ENCODE assay signal across 9 cellular contexts in the genomic region with DNA sequence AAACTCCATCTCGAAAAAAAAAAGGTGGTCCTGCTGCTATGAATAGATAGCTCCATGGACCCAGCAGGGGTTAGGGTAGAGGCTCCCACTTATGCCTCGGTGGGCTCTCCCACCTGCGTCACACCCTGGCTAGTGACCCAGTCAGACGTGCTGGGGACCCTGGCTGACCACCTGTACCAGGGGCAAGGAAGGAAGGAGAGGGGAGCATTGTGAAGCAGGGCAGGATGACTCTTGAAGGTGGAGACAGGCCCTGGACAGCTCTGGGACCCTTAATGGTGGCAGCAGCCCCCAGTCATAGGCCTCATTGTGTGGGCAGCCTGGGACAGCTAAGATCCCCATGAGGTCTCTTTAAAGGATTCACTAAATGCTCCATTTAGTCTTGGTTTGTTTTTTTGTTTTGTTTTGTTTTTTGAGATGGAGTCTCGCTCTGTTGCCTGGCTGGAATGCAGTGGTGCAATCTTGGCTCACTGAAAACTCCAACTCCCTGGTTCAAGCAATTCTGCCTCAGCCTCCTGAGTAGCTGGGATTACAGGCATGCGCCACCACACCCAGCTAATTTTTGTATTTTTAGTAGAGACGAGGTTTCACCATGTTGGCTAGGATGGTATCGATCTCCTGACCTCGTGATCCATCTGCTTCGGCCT. TPM values are rescaled to one million over a fixed set of nuclear protein-coding genes. Genes with fewer than 3 reads are reported as not detected.
DNase-seq lines count a peak whose midpoint lies in the region; ATAC-seq and TF ChIP-seq lines count a peak whose summit lies in the region.
"Had no signal": no experiment of that assay in that cellular context is flagged by ENCODE, and none has a peak within 500 bp of the region (broad histone marks: within the 10 kb centered on the region; RNA-seq: fewer than 3 reads in every experiment).

No MANE protein-coding gene starts in this region.

- H4K91ac ChIP-seq in mesenchymal stem cell (ENCODE audit: low read length), result no peak overlapping the region

- peaks cover 10% of the 10 kb centered on the region for H3K4me1 ChIP-seq in mesenchymal stem cell (ENCODE audit: control insufficient read depth, insufficient read depth, low read depth, low read length)

- no peaks in the 10 kb centered on the region for H3K9me3 ChIP-seq in mesenchymal stem cell (ENCODE audit: control insufficient read depth, low read length)
- H3K9me3 ChIP-seq: ascending aorta, lower lobe of right lung had no signal

- H2AFZ ChIP-seq in mesenchymal stem cell (ENCODE audit: low read depth, low read length), result no peak overlapping the region

- H3K18ac ChIP-seq in mesenchymal stem cell (ENCODE audit: low read depth in 1 of 2, low read length in 2 of 2), result no peak overlapping the region

- peak overlapping the region; percentile 77 for H4K8ac ChIP-seq in mesenchymal stem cell (ENCODE audit: low read length)

- peak overlapping the region; percentile 64; the same call in 1 of the 2 replicates for H3K27ac Mint-ChIP-seq in WTC11

- H3K23ac ChIP-seq in mesenchymal stem cell (ENCODE audit: low read length in 2 of 2), result no peak overlapping the region

- H3K14ac ChIP-seq in mesenchymal stem cell (ENCODE audit: low read length in 2 of 2), result no peak overlapping the region

- H3K9ac ChIP-seq in mesenchymal stem cell (ENCODE audit: low read length), result no peak overlapping the region

- no peak overlapping the region for H3K27ac ChIP-seq in mesenchymal stem cell (ENCODE audit: low read length, poor library complexity, severe bottlenecking)
- H3K27ac ChIP-seq: ascending aorta had no signal

- H2AK5ac ChIP-seq in mesenchymal stem cell (ENCODE audit: low read length, severe bottlenecking), result peak overlapping the region; percentile 5

- H3K4me1 Mint-ChIP-seq in WTC11, result peaks cover 8% of the 10 kb centered on the region

- no peaks in the 10 kb centered on the region for H3K27me3 ChIP-seq in mesenchymal stem cell (ENCODE audit: control insufficient read depth in 1 of 2, insufficient read depth in 1 of 2, low read length in 2 of 2)
- H3K27me3 ChIP-seq: ascending aorta had no signal

- DNase-seq in Caki2 (ENCODE audit: low read depth), result peak; percentile 25
- DNase-seq in WTC11 (ENCODE audit: low spot score), result no peak
- no peak for DNase-seq in mesenchymal stem cell
- DNase-seq in NCI-H146 treated with DMSO at 0.1 percent for 48 hours (lab: John Stamatoyannopoulos, UW; ENCODE audit: unreplicated experiment), result no peak
- no peak for DNase-seq in hippocampal formation (lab: John Stamatoyannopoulos, UW)
- DNase-seq in Ammon's horn (ENCODE audit: low spot score), result no peak
- DNase-seq: lower lobe of right lung had no signal

- CTCF ChIA-PET in WTC11 (lab: Charles Lee), result interaction anchor here (0.5 to 2.2 kb wide), 10 partner anchors 14 to 319 kb away, joined by 3 to 12 read pairs (median 4); partner anchors contain the start of genes CHTOP, CREB3L4, S100A13 and S100A6

- in situ Hi-C loops in Caki2 (cut with HindIII; ENCODE audit: low pct_unique_long_range_greater_than_20kb, low sequenced_read_pairs), result no loop called here

- H2BK120ac ChIP-seq in mesenchymal stem cell (ENCODE audit: low read depth, low read length), result no peak overlapping the region

- ATAC-seq in WTC11, result no peak; the same call in 1 of the 2 replicates

- peaks cover 26 to 43% of the 10 kb centered on the region in 2 experiments for H3K36me3 ChIP-seq in mesenchymal stem cell (ENCODE audit: control insufficient read depth in 1 of 2, insufficient read depth in 2 of 2, low read depth in 1 of 2, low read length in 2 of 2)

- no peak for TF ChIP-seq CTCF in WTC11 (IDR thresholded peaks at IDR 0.05)

- H3K79me1 ChIP-seq in mesenchymal stem cell (replicated peaks; ENCODE audit: low read length, poor library complexity, severe bottlenecking), result peaks cover 13% of the 10 kb centered on the region

- POLR2A ChIA-PET in WTC11 (lab: Charles Lee), result interaction anchor here (0.8 to 3.4 kb wide), 4 partner anchors 12 to 61 kb away, joined by 4 to 14 read pairs (median 5); partner anchors contain the start of genes CHTOP, S100A1 and S100A13

- H3K36me3 Mint-ChIP-seq in WTC11, result peaks cover 29% of the 10 kb centered on the region

- H3K9me3 Mint-ChIP-seq in WTC11, result no peaks in the 10 kb centered on the region

- no peak overlapping the region for H2BK15ac ChIP-seq in mesenchymal stem cell (ENCODE audit: low read depth, poor library complexity, severe bottlenecking)

- H3K4me3 Mint-ChIP-seq in WTC11, result no peak overlapping the region

- no peaks in the 10 kb centered on the region for H3K27me3 Mint-ChIP-seq in WTC11 (ENCODE audit: low read depth)

- WGBS in mesenchymal stem cell, result 93% methylated on average over 10 of the region's 10 CpGs

- H3K4me3 ChIP-seq in mesenchymal stem cell (ENCODE audit: insufficient read depth in 1 of 2, low read depth in 1 of 2, low read length in 2 of 2), result no peak overlapping the region
- H3K4me3 ChIP-seq: ascending aorta, lower lobe of right lung had no signal

- H3K4ac ChIP-seq in mesenchymal stem cell (ENCODE audit: low read depth in 1 of 2, low read length in 2 of 2), result no peak overlapping the region

- no peak overlapping the region for H2BK5ac ChIP-seq in mesenchymal stem cell (ENCODE audit: low read depth, low read length, poor library complexity, severe bottlenecking)

- H3K4me2 ChIP-seq in mesenchymal stem cell (ENCODE audit: low read length, poor library complexity, severe bottlenecking), result no peak overlapping the region

- peak overlapping the region in 1 of 2 experiments; percentile 49 for H2BK12ac ChIP-seq in mesenchymal stem cell (ENCODE audit: low read length in 2 of 2)

TF ChIP-seq in WTC11, 78 proteins besides CTCF, POLR2A, EP300 and RAD21:
- TF ChIP-seq NFATC4 (CRISPR knock-in tag; IDR thresholded peaks at IDR 0.05) (peak; percentile 79), ZNF416 (CRISPR knock-in tag; IDR thresholded peaks at IDR 0.05) (peak; percentile 28; the same call in 1 of the 2 replicates), EMX1 (CRISPR knock-in tag; IDR thresholded peaks at IDR 0.05) (0 out of 2 replicates have a peak, but pooled peaks have one; percentile 78), GTF2I (CRISPR knock-in tag; conservative IDR thresholded peaks at IDR 0.05) (no peak), ZNF425 (CRISPR knock-in tag; conservative IDR thresholded peaks at IDR 0.05) (peak; percentile 58; the same call in 1 of the 2 replicates), ERG (CRISPR knock-in tag; IDR thresholded peaks at IDR 0.05) (0 out of 2 replicates have a peak, but pooled peaks have one; percentile 2)
- TF ChIP-seq, protein P1, sequence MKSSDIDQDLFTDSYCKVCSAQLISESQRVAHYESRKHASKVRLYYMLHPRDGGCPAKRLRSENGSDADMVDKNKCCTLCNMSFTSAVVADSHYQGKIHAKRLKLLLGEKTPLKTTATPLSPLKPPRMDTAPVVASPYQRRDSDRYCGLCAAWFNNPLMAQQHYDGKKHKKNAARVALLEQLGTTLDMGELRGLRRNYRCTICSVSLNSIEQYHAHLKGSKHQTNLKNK (CRISPR knock-in tag; IDR thresholded peaks at IDR 0.05), result no peak
TF ChIP-seq in WTC11: peak in this region for 5.

RNA-seq across cellular contexts. Expression of gene SNAPIN, which starts 10.4 kb away (rescaled TPM):
- 76.2 and 78.5 TPM in 2 replicates for total RNA-seq in Caki2 (2014; rRNA removed; shearing (Covaris generic); ENCODE audit: low replicate concordance)
- 23.4 to 29.9 TPM (median 26.7 TPM) in 3 replicates for total RNA-seq in WTC11 (2021)
- 48.6 TPM for polyA plus RNA-seq in mesenchymal stem cell (2013, experiment 1 of 2)
- 47.9 TPM for polyA plus RNA-seq in mesenchymal stem cell (2013, experiment 2 of 2)

RNA-seq across cellular contexts. Expression of gene CHTOP, which starts 14.3 kb away (rescaled TPM):
- 34.6 and 42.0 TPM in 2 replicates for total RNA-seq in Caki2 (2014; rRNA removed; shearing (Covaris generic); ENCODE audit: low replicate concordance)
- total RNA-seq in WTC11 (2021), result 101 to 105 TPM (median 104 TPM) in 3 replicates
- polyA plus RNA-seq in mesenchymal stem cell (2013, experiment 1 of 2), result 33.6 TPM
- 34.1 TPM for polyA plus RNA-seq in mesenchymal stem cell (2013, experiment 2 of 2)

RNA-seq across cellular contexts. Expression of gene S100A1, which starts 19.9 kb away (rescaled TPM):
- total RNA-seq in Caki2 (2014; rRNA removed; shearing (Covaris generic); ENCODE audit: low replicate concordance), result not detected in 2 replicates
- 1.3 to 2.0 TPM (median 1.7 TPM) in 3 replicates for total RNA-seq in WTC11 (2021)
- 0.29 TPM for polyA plus RNA-seq in mesenchymal stem cell (2013, experiment 1 of 2)
- 0.25 TPM for polyA plus RNA-seq in mesenchymal stem cell (2013, experiment 2 of 2)
- total RNA-seq: ascending aorta, fibroblast of villous mesenchyme had no signal

RNA-seq across cellular contexts. Expression of gene S100A13, which starts 20.8 kb away (rescaled TPM):
- 155 and 171 TPM in 2 replicates for total RNA-seq in Caki2 (2014; rRNA removed; shearing (Covaris generic); ENCODE audit: low replicate concordance)
- total RNA-seq in WTC11 (2021), result 68.4 to 84.2 TPM (median 73.9 TPM) in 3 replicates
- 420 TPM for polyA plus RNA-seq in mesenchymal stem cell (2013, experiment 1 of 2)
- polyA plus RNA-seq in mesenchymal stem cell (2013, experiment 2 of 2), result 417 TPM

RNA-seq across cellular contexts. Expression of gene ILF2, which starts 22.7 kb away (rescaled TPM):
- 271 and 308 TPM in 2 replicates for total RNA-seq in Caki2 (2014; rRNA removed; shearing (Covaris generic); ENCODE audit: low replicate concordance)
- total RNA-seq in WTC11 (2021), result 311 to 337 TPM (median 313 TPM) in 3 replicates
- 125 TPM for polyA plus RNA-seq in mesenchymal stem cell (2013, experiment 1 of 2)
- 126 TPM for polyA plus RNA-seq in mesenchymal stem cell (2013, experiment 2 of 2)
